ENCODE assay signal across 20 cellular contexts in the genomic region with DNA sequence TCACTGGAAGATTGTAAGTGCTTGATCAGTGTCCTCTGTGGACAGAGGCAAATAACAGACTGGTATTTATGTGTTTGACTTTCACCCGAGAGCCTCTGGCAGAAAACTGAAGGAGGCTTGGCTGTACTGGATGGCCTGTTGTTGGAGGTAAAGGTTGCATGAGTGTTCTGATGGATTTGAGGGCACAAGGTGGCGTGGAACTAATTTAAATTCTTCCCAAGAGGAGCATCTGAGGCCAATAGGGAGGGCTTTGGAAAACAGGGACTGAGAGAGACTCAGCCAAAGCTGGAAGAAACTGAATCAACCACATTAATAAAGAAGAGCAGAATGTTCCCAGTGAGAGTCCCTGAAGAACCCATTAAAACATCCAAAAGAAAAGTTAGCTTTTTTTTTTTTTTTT.
DNase-seq lines count a peak whose midpoint lies in the region; ATAC-seq and TF ChIP-seq lines count a peak whose summit lies in the region.
"Had no signal": no experiment of that assay in that cellular context is flagged by ENCODE, and none has a peak within 500 bp of the region (broad histone marks: within the 10 kb centered on the region; RNA-seq: fewer than 3 reads in every experiment).

No MANE protein-coding gene starts in this region.

- TF ChIP-seq CTCF in esophagus muscularis mucosa (IDR thresholded peaks at IDR 0.05) = no peak
- no peak for TF ChIP-seq CTCF in sigmoid colon (IDR thresholded peaks at IDR 0.05)
- TF ChIP-seq CTCF in transverse colon (IDR thresholded peaks at IDR 0.05) = no peak

- 37% methylated on average over 2 of the region's 2 CpGs for WGBS in esophagus muscularis mucosa
- 36 to 69% methylated on average over 2 of the region's 2 CpGs for WGBS in sigmoid colon, 2 donors
- 39% methylated on average over 2 of the region's 2 CpGs; no CpG with 5 or more reads in 1 of the 2 donors for WGBS in transverse colon (ENCODE audit: low coverage in 1 of 2), 2 donors

- TF ChIP-seq POLR2A in esophagus muscularis mucosa (IDR thresholded peaks at IDR 0.05; ENCODE audit: low read depth) (no peak), sigmoid colon (IDR thresholded peaks at IDR 0.05) (no peak), transverse colon (IDR thresholded peaks at IDR 0.05) (no peak)

- intact Hi-C loops in esophagus muscularis mucosa (cut with DNase I) (no loop called here), sigmoid colon (cut with DNase I) (loop anchor here (2.0 kb wide), 1 partner anchor 78 kb away; no protein-coding TSS in a partner anchor), transverse colon (cut with DNase I; ENCODE audit: low total_unique reads) (no loop called here)

- no peak overlapping the region for H3K9ac ChIP-seq in muscle layer of colon (ENCODE audit: low read length)

- no peak for DNase-seq in esophagus muscularis mucosa (ENCODE audit: extremely low spot score)
- peak; percentile 75 for DNase-seq in sigmoid colon
- DNase-seq in transverse colon = no peak
- no peak for DNase-seq in UCSD-AML1 (lab: John Stamatoyannopoulos, UW; ENCODE audit: unreplicated experiment)
- DNase-seq: Calu3; DND-41; H7; Kasumi-1; NCI-H1105 treated with DMSO at 0.1 percent for 48 hours; NCI-H2029; NCI-H446 treated with DMSO at 0.1 percent for 48 hours; NCI-H526; NCI-H82; NK-92 treated with Interleukin-12 subunit alpha and Interleukin-12 subunit beta, amount 100 ng/mL, for 24 hours; PC-3 had no signal

- H3K27me3 ChIP-seq in esophagus muscularis mucosa (no peaks in the 10 kb centered on the region), muscle layer of colon (ENCODE audit: control insufficient read depth in 1 of 2, insufficient read depth in 2 of 2, low read length in 2 of 2) (no peaks in the 10 kb centered on the region), sigmoid colon (no peaks in the 10 kb centered on the region), transverse colon (no peaks in the 10 kb centered on the region)

- ATAC-seq in GM21447 (IDR thresholded peaks at IDR 0.05; ENCODE audit: unreplicated experiment) = no peak
- no peak for ATAC-seq in GM19395 (IDR thresholded peaks at IDR 0.05; ENCODE audit: unreplicated experiment)
- ATAC-seq in HG03469 (IDR thresholded peaks at IDR 0.05; ENCODE audit: unreplicated experiment) = no peak
- ATAC-seq: HepG2, PC-3 had no signal

- H3K9me3 ChIP-seq in esophagus muscularis mucosa (no peaks in the 10 kb centered on the region), muscle layer of colon (ENCODE audit: low read length) (no peaks in the 10 kb centered on the region), sigmoid colon (no peaks in the 10 kb centered on the region), transverse colon (no peaks in the 10 kb centered on the region)

- peaks cover 0 to 23% (median 11%) of the 10 kb centered on the region in 4 donors for H3K4me1 ChIP-seq in esophagus muscularis mucosa
- H3K4me1 ChIP-seq in muscle layer of colon (ENCODE audit: insufficient read depth, low read length) = no peaks in the 10 kb centered on the region
- H3K4me1 ChIP-seq in sigmoid colon = peaks cover 0 to 39% (median 26%) of the 10 kb centered on the region in 4 donors
- H3K4me1 ChIP-seq in transverse colon = no peaks in the 10 kb centered on the region

- in situ Hi-C loops in transverse colon (cut with MboI; ENCODE audit: low pct_ligation_motif_present in 1 of 4, low pct_unique_long_range_greater_than_20kb in 1 of 4, low sequenced_read_pairs in 3 of 4) = no loop called here

- H3K4me3 ChIP-seq in esophagus muscularis mucosa = no peak overlapping the region
- H3K4me3 ChIP-seq in muscle layer of colon (ENCODE audit: low read depth in 1 of 2, low read length in 2 of 2) = no peak overlapping the region
- no peak overlapping the region for H3K4me3 ChIP-seq in sigmoid colon
- H3K4me3 ChIP-seq in transverse colon = no peak overlapping the region

- H3K36me3 ChIP-seq in esophagus muscularis mucosa = no peaks in the 10 kb centered on the region
- no peaks in the 10 kb centered on the region for H3K36me3 ChIP-seq in muscle layer of colon (ENCODE audit: insufficient read depth, low read length)
- H3K36me3 ChIP-seq in sigmoid colon = no peaks in the 10 kb centered on the region
- H3K36me3 ChIP-seq in transverse colon = no peaks in the 10 kb centered on the region

- H3K27ac ChIP-seq in esophagus muscularis mucosa (replicated peaks in 1 of 4) (peak overlapping the region; percentile 62 to 77 (median 75)), muscle layer of colon (ENCODE audit: low read depth, low read length) (peak overlapping the region; percentile 56), sigmoid colon (peak overlapping the region in 3 of 4 donors; percentile 78 to 81 (median 79)), transverse colon (peak overlapping the region in 3 of 4 donors; percentile 37 to 65 (median 61))

- no peak for TF ChIP-seq EP300 in esophagus muscularis mucosa (IDR thresholded peaks at IDR 0.05)
- TF ChIP-seq EP300 in sigmoid colon (IDR thresholded peaks at IDR 0.05) = peak in 3 of 4 donors; percentile 12 to 37 (median 31)
- no peak for TF ChIP-seq EP300 in transverse colon (IDR thresholded peaks at IDR 0.05; ENCODE audit: low read depth)
